Comparison of ENCODE assay signal across 11 cellular contexts in genomic region chr21:34996304-34997081, GRCh38. TPM values are rescaled to one million over a fixed set of nuclear protein-coding genes. Genes with fewer than 3 reads are reported as not detected.
DNase-seq lines count a peak whose midpoint lies in the region; ATAC-seq, FAIRE-seq and TF ChIP-seq lines count a peak whose summit lies in the region.
"Had no signal": no experiment of that assay in that cellular context is flagged by ENCODE, and none has a peak within 500 bp of the region (broad histone marks: within the 10 kb centered on the region; RNA-seq: fewer than 3 reads in every experiment).

No MANE protein-coding gene starts in this region.

- no peaks in the 10 kb centered on the region for H3F3A ChIP-seq in GM23338 (replicated peaks; ENCODE audit: low read depth)

- H3K79me2 ChIP-seq in GM23338 (replicated peaks; ENCODE audit: insufficient read depth): no peaks in the 10 kb centered on the region

- H2AFZ ChIP-seq in GM23338: no peak overlapping the region

- H3K9me3 ChIP-seq in CD4-positive, alpha-beta memory T cell (ENCODE audit: control insufficient read depth in 1 of 2, low read length in 2 of 2): no peaks in the 10 kb centered on the region
- H3K9me3 ChIP-seq in pancreas (no peaks in the 10 kb centered on the region), stomach (no peaks in the 10 kb centered on the region)
- H3K9me3 ChIP-seq: heart right ventricle had no signal

- DNase-seq in CD4-positive, alpha-beta memory T cell: no peak
- DNase-seq in GM23338 (ENCODE audit: low spot score) (no peak), pancreas (no peak), inferior parietal cortex (ENCODE audit: extremely low spot score) (no peak), NCI-H446 treated with DMSO at 0.1 percent for 48 hours (lab: John Stamatoyannopoulos, UW) (no peak), stomach (no peak)
- no peak for DNase-seq in effector memory CD8-positive, alpha-beta T cell
- DNase-seq: heart right ventricle had no signal

- H3K27ac ChIP-seq in CD4-positive, alpha-beta memory T cell (ENCODE audit: low read depth, low read length): no peak overlapping the region
- H3K27ac ChIP-seq in GM23338 (ENCODE audit: low read depth): no peak overlapping the region
- H3K27ac ChIP-seq in pancreas: no peak overlapping the region
- H3K27ac ChIP-seq in stomach: peak overlapping the region in 2 of 5 donors; percentile 22 to 32
- H3K27ac ChIP-seq: VCaP had no signal

- POLR2A ChIA-PET in CD4-positive, alpha-beta memory T cell (lab: Charles Lee; ENCODE audit: partially characterized antibody): interaction anchor here (0.9 to 1.5 kb wide), 2 partner anchors 9 to 30 kb away, joined by 3 to 4 read pairs; no protein-coding TSS in a partner anchor

- no peak for TF ChIP-seq POLR2A in stomach (IDR thresholded peaks at IDR 0.05)

- no peaks in the 10 kb centered on the region for H3K27me3 ChIP-seq in CD4-positive, alpha-beta memory T cell (ENCODE audit: insufficient read depth, low read length)
- H3K27me3 ChIP-seq in GM23338 (ENCODE audit: insufficient read depth) (no peaks in the 10 kb centered on the region), pancreas (no peaks in the 10 kb centered on the region), stomach (no peaks in the 10 kb centered on the region)

- CTCF ChIA-PET in CD4-positive, alpha-beta memory T cell (lab: Charles Lee; ENCODE audit: partially characterized antibody): interaction anchor here (1.1 to 2.0 kb wide), 3 partner anchors 15 to 54 kb away, joined by 3 to 4 read pairs (median 3); no protein-coding TSS in a partner anchor

- no peaks in the 10 kb centered on the region for H3K36me3 ChIP-seq in CD4-positive, alpha-beta memory T cell (ENCODE audit: insufficient read depth, low read length)
- H3K36me3 ChIP-seq in GM23338 (ENCODE audit: insufficient read depth) (no peaks in the 10 kb centered on the region), pancreas (no peaks in the 10 kb centered on the region), stomach (no peaks in the 10 kb centered on the region)
- H3K36me3 ChIP-seq: heart right ventricle had no signal

- no peaks in the 10 kb centered on the region for H3K9me3 Mint-ChIP-seq in CD4-positive, alpha-beta memory T cell
- H3K9me3 Mint-ChIP-seq in GM23338: no peaks in the 10 kb centered on the region
- no peaks in the 10 kb centered on the region for H3K9me3 Mint-ChIP-seq in effector memory CD8-positive, alpha-beta T cell

- no peak for FAIRE-seq in pancreas (lab: Jason Lieb, UNC)
- FAIRE-seq: bronchial epithelial cell had no signal

- peak overlapping the region in 4 of 8 donors; percentile 27 to 72 (median 42) for H3K4me3 Mint-ChIP-seq in CD4-positive, alpha-beta memory T cell
- H3K4me3 Mint-ChIP-seq in GM23338: no peak overlapping the region
- H3K4me3 Mint-ChIP-seq in effector memory CD8-positive, alpha-beta T cell: peak overlapping the region; percentile 47 to 54

- 72 to 76% methylated on average over 8 of the region's 8 CpGs for WGBS in pancreas, 2 donors
- 66 to 72% (median 68%) methylated on average over 8 of the region's 8 CpGs for WGBS in stomach, 5 donors

- H3K4me1 Mint-ChIP-seq in CD4-positive, alpha-beta memory T cell: peaks cover 53 to 76% (median 62%) of the 10 kb centered on the region in 4 donors
- peaks cover 7% of the 10 kb centered on the region for H3K4me1 Mint-ChIP-seq in GM23338
- peaks cover 62 to 66% of the 10 kb centered on the region in 2 donors for H3K4me1 Mint-ChIP-seq in effector memory CD8-positive, alpha-beta T cell (ENCODE audit: low read depth in 2 of 2)

- no peaks in the 10 kb centered on the region for H4K20me1 ChIP-seq in GM23338 (replicated peaks; ENCODE audit: insufficient read depth)

- H3K36me3 Mint-ChIP-seq in CD4-positive, alpha-beta memory T cell: peaks cover 17 to 26% of the 10 kb centered on the region in 2 donors
- H3K36me3 Mint-ChIP-seq in GM23338 (ENCODE audit: low read depth): no peaks in the 10 kb centered on the region
- H3K36me3 Mint-ChIP-seq in effector memory CD8-positive, alpha-beta T cell (ENCODE audit: insufficient read depth): peaks cover 29% of the 10 kb centered on the region

- no peaks in the 10 kb centered on the region for H3K9me2 ChIP-seq in GM23338 (ENCODE audit: insufficient read depth)

- H3K4me2 ChIP-seq in GM23338: no peak overlapping the region

- no peaks in the 10 kb centered on the region for H3K27me3 Mint-ChIP-seq in CD4-positive, alpha-beta memory T cell
- H3K27me3 Mint-ChIP-seq in GM23338 (ENCODE audit: insufficient read depth, low read depth, poor library complexity): peaks cover 2% of the 10 kb centered on the region
- H3K27me3 Mint-ChIP-seq in effector memory CD8-positive, alpha-beta T cell: no peaks in the 10 kb centered on the region

- TF ChIP-seq CTCF in GM23338 (conservative IDR thresholded peaks at IDR 0.05; ENCODE audit: low read depth in 2 of 2) (no peak), pancreas (IDR thresholded peaks at IDR 0.05) (no peak), stomach (IDR thresholded peaks at IDR 0.05) (no peak)

- H3K4me1 ChIP-seq in CD4-positive, alpha-beta memory T cell (ENCODE audit: insufficient read depth, low read length): peaks cover 86% of the 10 kb centered on the region
- H3K4me1 ChIP-seq in GM23338 (ENCODE audit: insufficient read depth): no peaks in the 10 kb centered on the region
- H3K4me1 ChIP-seq in pancreas: no peaks in the 10 kb centered on the region
- H3K4me1 ChIP-seq in stomach: peaks cover 0 to 23% (median 4%) of the 10 kb centered on the region in 4 donors

- no peak overlapping the region for H3K4me3 ChIP-seq in CD4-positive, alpha-beta memory T cell (ENCODE audit: low read length in 2 of 2)
- no peak overlapping the region for H3K4me3 ChIP-seq in GM23338
- H3K4me3 ChIP-seq in pancreas: no peak overlapping the region
- H3K4me3 ChIP-seq in stomach: no peak overlapping the region
- H3K4me3 ChIP-seq: heart right ventricle had no signal

- intact Hi-C loops in CD4-positive, alpha-beta memory T cell (cut with micrococcal nuclease): no loop called here
- intact Hi-C loops in pancreas (cut with DNase I): loop anchor here in 1 of 3 donors (2.0 kb wide), 1 partner anchor 20 kb away; no protein-coding TSS in a partner anchor
- intact Hi-C loops in stomach (cut with DNase I; ENCODE audit: low total_unique reads): no loop called here

- no peak for TF ChIP-seq EP300 in stomach (IDR thresholded peaks at IDR 0.05)

- H3K27ac Mint-ChIP-seq in CD4-positive, alpha-beta memory T cell: peak overlapping the region; percentile 34 to 85 (median 69)
- H3K27ac Mint-ChIP-seq in GM23338: no peak overlapping the region
- peak overlapping the region; percentile 73 to 94 for H3K27ac Mint-ChIP-seq in effector memory CD8-positive, alpha-beta T cell

- ATAC-seq in GM23338 (peak; percentile 34; the same call in 1 of the 3 replicates), pancreas (peak in 3 of 4 donors; percentile 26 to 64 (median 44))
- peak; percentile 14 for ATAC-seq in effector memory CD8-positive, alpha-beta T cell (replicated peaks)

TF ChIP-seq in GM23338, 12 proteins besides CTCF, POLR2A, EP300 and RAD21:
- TF ChIP-seq REST (IDR thresholded peaks at IDR 0.05; ENCODE audit: unreplicated experiment) (no peak), JUNB (IDR thresholded peaks at IDR 0.05; ENCODE audit: unreplicated experiment) (no peak), ZNF331 (CRISPR knock-in tag; IDR thresholded peaks at IDR 0.05; ENCODE audit: low read depth) (no peak)

RNA-seq across cellular contexts. Expression of gene RUNX1, which starts 52.6 kb away (rescaled TPM):
- total RNA-seq in CD4-positive, alpha-beta memory T cell: 10 to 100 TPM; 86.1 to 96.3 TPM
- 10 to 100 TPM in 1 of 2 donors, 1 to 10 TPM in 1; 6.0 to 26.7 TPM for polyA plus RNA-seq in CD4-positive, alpha-beta memory T cell
- 0.23 and 1.1 TPM in 2 replicates for total RNA-seq in GM23338 (2014; rRNA removed; shearing (Covaris generic))
- 0.29 and 0.31 TPM in 2 replicates for polyA plus RNA-seq in GM23338 (2016; fragmentation: Nextera tagmentation; extraction: Ambion mirVana)
- 10 to 100 TPM in 2 of 6 donors, 1 to 10 TPM in 4; 3.0 to 38.2 (median 5.5) TPM for total RNA-seq in pancreas
- polyA plus RNA-seq in pancreas: 1 to 10 TPM; 2.1 to 3.9 TPM
- 100 to 1,000 TPM in 2 of 5 donors, 10 to 100 TPM in 3; 32.9 to 213 (median 83.0) TPM for total RNA-seq in stomach
- polyA plus RNA-seq in stomach: 10 to 100 TPM in 1 of 3 donors, 1 to 10 TPM in 2; 8.0 to 10.4 (median 9.3) TPM
- polyA plus RNA-seq: neural cell had no signal
